ENCODE assay signal across 22 cellular contexts in the genomic region with DNA sequence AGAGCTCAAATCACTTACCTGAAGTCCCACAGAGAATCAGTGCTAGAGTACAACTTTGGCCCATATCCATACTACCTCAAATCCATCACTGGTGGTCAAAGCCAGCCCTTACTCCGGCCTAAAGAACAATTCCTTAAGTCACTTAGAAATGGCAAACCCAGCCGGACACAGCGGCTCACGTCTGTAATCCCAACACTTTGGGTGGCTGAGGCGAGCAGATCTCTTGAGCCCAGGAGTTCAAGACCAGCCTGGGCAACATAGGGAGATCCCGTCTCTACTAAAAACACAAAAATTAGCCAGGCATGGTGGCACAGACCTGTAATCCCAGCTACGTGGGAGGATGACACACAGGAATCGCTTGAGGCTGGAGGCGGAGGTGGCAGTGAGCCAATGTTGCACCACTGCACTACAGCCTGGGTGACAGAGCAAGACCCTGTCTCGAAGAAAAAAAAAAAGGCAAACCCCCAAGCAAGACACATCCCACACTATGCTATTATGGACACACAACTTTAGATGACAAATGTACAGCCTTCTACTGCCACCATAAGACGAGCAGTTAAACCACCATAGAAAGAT. TPM values are rescaled to one million over a fixed set of nuclear protein-coding genes. Genes with fewer than 3 reads are reported as not detected.
DNase-seq lines count a peak whose midpoint lies in the region; ATAC-seq, FAIRE-seq and TF ChIP-seq lines count a peak whose summit lies in the region.
"Had no signal": no experiment of that assay in that cellular context is flagged by ENCODE, and none has a peak within 500 bp of the region (broad histone marks: within the 10 kb centered on the region; RNA-seq: fewer than 3 reads in every experiment).

No MANE protein-coding gene starts in this region.

- H2BK15ac ChIP-seq in mesenchymal stem cell (ENCODE audit: low read depth, poor library complexity, severe bottlenecking): no peak overlapping the region

- intact Hi-C loops in Right ventricle myocardium inferior (cut with DNase I): no loop called here
- intact Hi-C loops in cardiac septum (cut with DNase I): no loop called here
- intact Hi-C loops in K562 (cut with micrococcal nuclease): no loop called here
- intact Hi-C loops in upper lobe of right lung (cut with DNase I): no loop called here
- intact Hi-C loops in right lobe of liver (cut with DNase I): no loop called here

- H3K27ac ChIP-seq in K562 (ENCODE audit: extremely low read depth, low read depth, low read length): no peak overlapping the region
- no peak overlapping the region for H3K27ac ChIP-seq in mesenchymal stem cell (ENCODE audit: low read length, poor library complexity, severe bottlenecking)
- no peak overlapping the region for H3K27ac ChIP-seq in upper lobe of right lung
- H3K27ac ChIP-seq in coronary artery: peak overlapping the region in 1 of 2 donors; percentile 37
- H3K27ac ChIP-seq in right lobe of liver: no peak overlapping the region
- H3K27ac ChIP-seq: SJSA1 had no signal

- H2AFZ ChIP-seq in K562 (ENCODE audit: low read depth, low read length) (no peak overlapping the region), mesenchymal stem cell (ENCODE audit: low read depth, low read length) (no peak overlapping the region)

- H3K27me3 ChIP-seq in K562 (ENCODE audit: control insufficient read depth in 2 of 2, insufficient read depth in 2 of 2, low read length in 2 of 2) (no peaks in the 10 kb centered on the region), mesenchymal stem cell (ENCODE audit: control insufficient read depth in 1 of 2, insufficient read depth in 1 of 2, low read length in 2 of 2) (no peaks in the 10 kb centered on the region), upper lobe of right lung (no peaks in the 10 kb centered on the region), right lobe of liver (no peaks in the 10 kb centered on the region)
- H3K27me3 ChIP-seq: SJSA1 had no signal

- H2BK5ac ChIP-seq in mesenchymal stem cell (ENCODE audit: low read depth, low read length, poor library complexity, severe bottlenecking): no peak overlapping the region

- TF ChIP-seq POLR2A in K562 (conservative IDR thresholded peaks at IDR 0.05) (no peak), right lobe of liver (IDR thresholded peaks at IDR 0.05) (no peak)

- POLR2A ChIA-PET in K562 (lab: Yijun Ruan, JAX): interaction anchor here (1.8 kb wide), 1 partner anchor 12 kb away, joined by 5 read pairs; no protein-coding TSS in a partner anchor

- BruUV-seq in K562 (replicated peaks; lab: Mats Ljungman, UMichigan): no TSS peak

- H3K4me3 ChIP-seq in K562 (no peak overlapping the region), mesenchymal stem cell (ENCODE audit: insufficient read depth in 1 of 2, low read depth in 1 of 2, low read length in 2 of 2) (no peak overlapping the region), upper lobe of right lung (no peak overlapping the region), coronary artery (no peak overlapping the region), right lobe of liver (no peak overlapping the region)
- H3K4me3 ChIP-seq: HAP-1, SJSA1 had no signal

- H4K91ac ChIP-seq in mesenchymal stem cell (ENCODE audit: low read length): no peak overlapping the region

- no peaks in the 10 kb centered on the region for H3K79me1 ChIP-seq in mesenchymal stem cell (replicated peaks; ENCODE audit: low read length, poor library complexity, severe bottlenecking)

- CTCF ChIA-PET in K562 (lab: Yijun Ruan, JAX; ENCODE audit: low intra/inter-chr PET ratio): no interaction called here

- H3K36me3 Mint-ChIP-seq in T-helper 17 cell (ENCODE audit: low read depth): no peaks in the 10 kb centered on the region

- H3K27me3 Mint-ChIP-seq in T-helper 17 cell: no peaks in the 10 kb centered on the region
- H3K27me3 Mint-ChIP-seq: CD4-positive, CD25-positive, alpha-beta regulatory T cell had no signal

- H3K4ac ChIP-seq in mesenchymal stem cell (ENCODE audit: low read depth in 1 of 2, low read length in 2 of 2): no peak overlapping the region

- no peak for TF ChIP-seq RAD21 in K562 (CRISPR knock-in tag; conservative IDR thresholded peaks at IDR 0.05 in 1 of 2, IDR thresholded peaks at IDR 0.05 in 1 of 2)

- H3K4me1 Mint-ChIP-seq in T-helper 17 cell: peaks cover 2% of the 10 kb centered on the region

- TF ChIP-seq CTCF in K562 (IDR thresholded peaks at IDR 0.05 in 2 of 3, conservative IDR thresholded peaks at IDR 0.05 in 1 of 3; ENCODE audit: insufficient read depth in 2 of 3, low read depth in 1 of 3, low read length in 3 of 3) (no peak), upper lobe of right lung (IDR thresholded peaks at IDR 0.05) (no peak), coronary artery (IDR thresholded peaks at IDR 0.05) (no peak), right lobe of liver (IDR thresholded peaks at IDR 0.05) (no peak)

- no peak overlapping the region for H2BK120ac ChIP-seq in mesenchymal stem cell (ENCODE audit: low read depth, low read length)

- no peak overlapping the region for H3K4me3 Mint-ChIP-seq in T-helper 17 cell
- H3K4me3 Mint-ChIP-seq: CD4-positive, CD25-positive, alpha-beta regulatory T cell had no signal

- peak; percentile 27 for DNase-seq in Right ventricle myocardium inferior (ENCODE audit: missing footprints)
- DNase-seq in cardiac septum (ENCODE audit: low spot score): no peak
- no peak for DNase-seq in K562 (ENCODE audit: extremely low read depth in 1 of 4, low spot score in 3 of 4)
- DNase-seq in mesenchymal stem cell: no peak
- peak; percentile 29 for DNase-seq in upper lobe of right lung
- no peak for DNase-seq in T-helper 17 cell
- DNase-seq in coronary artery (ENCODE audit: low spot score): no peak
- DNase-seq in right lobe of liver: no peak
- DNase-seq: CD4-positive, CD25-positive, alpha-beta regulatory T cell; DMS153; DND-41; GOT3; KG1; MM.1S; NCI-H2029; NCI-H446; NCI-H524 treated with DMSO at 0.1 percent for 48 hours; NCI-H774; PC-3; Right ventricle myocardium superior had no signal

- H3K27ac Mint-ChIP-seq in T-helper 17 cell: no peak overlapping the region

- H2BK12ac ChIP-seq in mesenchymal stem cell (ENCODE audit: low read length in 2 of 2): no peak overlapping the region

- TF ChIP-seq EP300 in K562 (IDR thresholded peaks at IDR 0.05; ENCODE audit: low read length): no peak

- H4K8ac ChIP-seq in mesenchymal stem cell (ENCODE audit: low read length): no peak overlapping the region

- in situ Hi-C loops in K562 (cut with MboI): no loop called here

- no peak overlapping the region for H3K23ac ChIP-seq in mesenchymal stem cell (ENCODE audit: low read length in 2 of 2)

- H3K9me3 ChIP-seq in K562 (replicated peaks; ENCODE audit: control insufficient read depth, insufficient read depth, low read depth, low read length) (no peaks in the 10 kb centered on the region), mesenchymal stem cell (ENCODE audit: control insufficient read depth, low read length) (no peaks in the 10 kb centered on the region), upper lobe of right lung (no peaks in the 10 kb centered on the region), T-helper 17 cell (ENCODE audit: control insufficient read depth, low read length, poor library complexity, severe bottlenecking) (no peaks in the 10 kb centered on the region), right lobe of liver (no peaks in the 10 kb centered on the region)
- H3K9me3 ChIP-seq: HAP-1, SJSA1 had no signal

- H3K14ac ChIP-seq in mesenchymal stem cell (ENCODE audit: low read length in 2 of 2): no peak overlapping the region

- no peak overlapping the region for H3K18ac ChIP-seq in mesenchymal stem cell (ENCODE audit: low read depth in 1 of 2, low read length in 2 of 2)

- FAIRE-seq in K562 (lab: Jason Lieb, UNC): no peak

- 81% methylated on average over 10 of the region's 11 CpGs for WGBS in K562 (ENCODE audit: insufficient coverage, low coverage, missing lambda C conversion rate)
- WGBS in mesenchymal stem cell: 93% methylated on average over 11 of the region's 11 CpGs
- WGBS in right lobe of liver (ENCODE audit: insufficient coverage, low coverage, low lambda C conversion rate, missing lambda C conversion rate): 84% methylated on average over 6 of the region's 11 CpGs

- H3K36me3 ChIP-seq in K562 (ENCODE audit: control insufficient read depth, insufficient read depth, low read length): peaks cover 40% of the 10 kb centered on the region; the same call in 2 of the 3 replicates
- peaks cover 7 to 24% of the 10 kb centered on the region in 2 experiments for H3K36me3 ChIP-seq in mesenchymal stem cell (ENCODE audit: control insufficient read depth in 1 of 2, insufficient read depth in 2 of 2, low read depth in 1 of 2, low read length in 2 of 2)
- H3K36me3 ChIP-seq in upper lobe of right lung: peaks cover 5% of the 10 kb centered on the region
- no peaks in the 10 kb centered on the region for H3K36me3 ChIP-seq in right lobe of liver

- no peaks in the 10 kb centered on the region for H3K79me2 ChIP-seq in K562 (ENCODE audit: control insufficient read depth, insufficient read depth, low read length)

- H3K4me1 ChIP-seq in K562 (replicated peaks in 1 of 2; ENCODE audit: control insufficient read depth in 2 of 2, insufficient read depth in 2 of 2, low read length in 2 of 2) (peaks cover 0 to 8% of the 10 kb centered on the region in 2 experiments; a peak in 1 of 5 replicates), mesenchymal stem cell (ENCODE audit: control insufficient read depth, insufficient read depth, low read depth, low read length) (peaks cover 1% of the 10 kb centered on the region), upper lobe of right lung (no peaks in the 10 kb centered on the region), right lobe of liver (no peaks in the 10 kb centered on the region)
- H3K4me1 ChIP-seq: HAP-1, SJSA1 had no signal

- no peak overlapping the region for H3K9ac ChIP-seq in K562 (ENCODE audit: insufficient read depth in 1 of 2, low read depth in 2 of 2, low read length in 2 of 2)
- peak overlapping the region; percentile 45 for H3K9ac ChIP-seq in mesenchymal stem cell (ENCODE audit: low read length)

- H3K4me2 ChIP-seq in K562 (ENCODE audit: insufficient read depth, low read length): no peak overlapping the region
- no peak overlapping the region for H3K4me2 ChIP-seq in mesenchymal stem cell (ENCODE audit: low read length, poor library complexity, severe bottlenecking)

- H4K20me1 ChIP-seq in K562 (replicated peaks; ENCODE audit: control insufficient read depth, insufficient read depth, low read length): no peaks in the 10 kb centered on the region

- no peak for ATAC-seq in Right ventricle myocardium inferior
- no peak for ATAC-seq in K562
- ATAC-seq in upper lobe of right lung: no peak
- no peak for ATAC-seq in T-helper 17 cell
- ATAC-seq in right lobe of liver: no peak
- ATAC-seq: PC-3 had no signal

- no peak overlapping the region for H2AK5ac ChIP-seq in mesenchymal stem cell (ENCODE audit: low read length, severe bottlenecking)

- peaks cover 4% of the 10 kb centered on the region for H3K9me1 ChIP-seq in K562 (ENCODE audit: control insufficient read depth, insufficient read depth, low read length)

RNA-seq across cellular contexts. Expression of gene NPHP4, which starts 24.0 kb away (rescaled TPM):
- total RNA-seq in Right ventricle myocardium inferior: 4.8 TPM
- 6.6 TPM for total RNA-seq in cardiac septum
- 82.6 and 164 TPM in 2 replicates for total RNA-seq in K562 (2011; cell fraction: chromatin; rRNA removed; ENCODE audit: low replicate concordance)
- total RNA-seq in K562 (2011; cell fraction: nucleolus; rRNA removed): 73.7 and 83.2 TPM in 2 replicates
- 59.2 and 65.8 TPM in 2 replicates for total RNA-seq in K562 (2011; cell fraction: nucleoplasm; rRNA removed)
- total RNA-seq in K562 (2014; rRNA removed): 10.5 and 11.0 TPM in 2 replicates
- total RNA-seq in K562 (2014; rRNA removed; fragmentation: Illumina TruSeq; extraction: Trizol): 3.3 and 4.8 TPM in 2 replicates
- total RNA-seq in K562 (2015; rRNA removed; fragmentation: Illumina TruSeq; extraction: Trizol): 6.2 and 6.9 TPM in 2 replicates
- total RNA-seq in K562 (2021): 23.3 and 26.2 TPM in 2 replicates
- 6.7 and 9.8 TPM in 2 replicates for polyA plus RNA-seq in K562 (2011; rRNA removed)
- polyA plus RNA-seq in K562 (2011; cell fraction: cytosol; rRNA removed): 4.6 and 7.6 TPM in 2 replicates
- 71.9 and 106 TPM in 2 replicates for polyA plus RNA-seq in K562 (2011; cell fraction: nucleus; rRNA removed)
- 12.4 and 19.3 TPM in 2 replicates for polyA plus RNA-seq in K562 (2012)
- 9.6 and 10.4 TPM in 2 replicates for polyA plus RNA-seq in K562 (2014; fragmentation: Illumina TruSeq; extraction: Trizol)
- under 1 TPM; 0.52 to 0.77 TPM for polyA plus RNA-seq in K562 (2014; fragmentation: Nextera tagmentation; extraction: Ambion mirVana)
- polyA plus RNA-seq in K562 (2014; rRNA removed): 13.9 and 15.3 TPM in 2 replicates
- 7.0 and 7.9 TPM in 2 replicates for polyA minus RNA-seq in K562 (2011; rRNA and poly(A)+ RNA removed)
- polyA minus RNA-seq in K562 (2011; cell fraction: cytosol; rRNA and poly(A)+ RNA removed): 10.7 and 12.6 TPM in 2 replicates
- 31.6 and 34.4 TPM in 2 replicates for polyA minus RNA-seq in K562 (2011; cell fraction: nucleus; rRNA and poly(A)+ RNA removed)
- 3.2 TPM for polyA plus RNA-seq in mesenchymal stem cell (2013, experiment 1 of 2)
- polyA plus RNA-seq in mesenchymal stem cell (2013, experiment 2 of 2): 3.2 TPM
- 14.6 TPM for total RNA-seq in upper lobe of right lung
- 10 to 100 TPM in 1 of 2 donors, 1 to 10 TPM in 1; 9.9 to 14.1 TPM for total RNA-seq in T-helper 17 cell
- total RNA-seq in right lobe of liver: 1 to 10 TPM; 1.5 to 6.0 (median 2.0) TPM

Comparison
In these comparisons a context has a peak if more than half of its experiments do, and no peak if none do; other contexts are left out.
1. DNase-seq: peak in Right ventricle myocardium inferior (single experiment) and upper lobe of right lung (single experiment); none in cardiac septum (single experiment), K562 (0 of 4), mesenchymal stem cell (single experiment), T-helper 17 cell (0 of 3), coronary artery (single experiment) and right lobe of liver (0 of 3).